In genomic region chr2:37569986-37570688, GRCh38 we compare ENCODE assay signal across 15 cellular contexts.
DNase-seq lines count a peak whose midpoint lies in the region; ATAC-seq and TF ChIP-seq lines count a peak whose summit lies in the region.
"Had no signal": no experiment of that assay in that cellular context is flagged by ENCODE, and none has a peak within 500 bp of the region (broad histone marks: within the 10 kb centered on the region; RNA-seq: fewer than 3 reads in every experiment).

No MANE protein-coding gene starts in this region.

- H3K36me3 ChIP-seq in ACC112 (ENCODE audit: insufficient read depth, low read length): no peaks in the 10 kb centered on the region
- no peaks in the 10 kb centered on the region for H3K36me3 ChIP-seq in muscle layer of colon (ENCODE audit: insufficient read depth, low read length)
- H3K36me3 ChIP-seq: neural progenitor cell had no signal

- H3K79me2 ChIP-seq in ACC112 (ENCODE audit: control insufficient read depth, insufficient read depth, low read length, unreplicated experiment): no peaks in the 10 kb centered on the region

- ATAC-seq in HG03135 (IDR thresholded peaks at IDR 0.05; ENCODE audit: unreplicated experiment): no peak
- no peak for ATAC-seq in HG03520 (IDR thresholded peaks at IDR 0.05; ENCODE audit: unreplicated experiment)
- no peak for ATAC-seq in HG03039 (IDR thresholded peaks at IDR 0.05; ENCODE audit: unreplicated experiment)
- ATAC-seq: left lobe of liver had no signal

- H3K9me3 ChIP-seq in muscle layer of colon (ENCODE audit: low read length): no peaks in the 10 kb centered on the region

- H3K4me1 ChIP-seq in ACC112 (ENCODE audit: control insufficient read depth, insufficient read depth, low read length, unreplicated experiment) (peaks cover 72% of the 10 kb centered on the region), muscle layer of colon (ENCODE audit: insufficient read depth, low read length) (peaks cover 40% of the 10 kb centered on the region)
- H3K4me1 ChIP-seq: neural progenitor cell had no signal

- DNase-seq in NCI-H226: peak; percentile 32
- DNase-seq in coronary artery (ENCODE audit: low spot score): no peak
- DNase-seq in retina: no peak
- DNase-seq: activated CD4-positive, alpha-beta T cell treated with anti-CD3 and anti-CD28 coated beads, Interleukin-2, amount 50 U/mL, for 1 hour; DMS53; NCI-H1436 treated with DMSO at 0.1 percent for 48 hours; NCI-H774; RPMI8226 had no signal

- H3K4me3 ChIP-seq in ACC112 (ENCODE audit: low read depth, low read length): peak overlapping the region; percentile 36; the same call in 1 of the 2 replicates
- no peak overlapping the region for H3K4me3 ChIP-seq in coronary artery
- H3K4me3 ChIP-seq in muscle layer of colon (ENCODE audit: low read depth in 1 of 2, low read length in 2 of 2): no peak overlapping the region
- H3K4me3 ChIP-seq: neural progenitor cell had no signal

- no peaks in the 10 kb centered on the region for H3K27me3 ChIP-seq in ACC112 (ENCODE audit: insufficient read depth, low read length)
- no peaks in the 10 kb centered on the region for H3K27me3 ChIP-seq in muscle layer of colon (ENCODE audit: control insufficient read depth in 1 of 2, insufficient read depth in 2 of 2, low read length in 2 of 2)
- H3K27me3 ChIP-seq: neural progenitor cell had no signal

- H3K27ac ChIP-seq in ACC112 (ENCODE audit: low read depth, low read length) (peak overlapping the region; percentile 93), coronary artery (peak overlapping the region; percentile 4 to 54), muscle layer of colon (ENCODE audit: low read depth, low read length) (peak overlapping the region; percentile 28)
- H3K27ac ChIP-seq: neural progenitor cell had no signal

- no peak for TF ChIP-seq CTCF in coronary artery (IDR thresholded peaks at IDR 0.05)

- H3K9ac ChIP-seq in muscle layer of colon (ENCODE audit: low read length): no peak overlapping the region
- H3K9ac ChIP-seq: neural progenitor cell had no signal

- peak overlapping the region; percentile 72 for H2AFZ ChIP-seq in ACC112 (ENCODE audit: low read length, unreplicated experiment)
- H2AFZ ChIP-seq: neural progenitor cell had no signal

Comparison
In these comparisons a context has a peak if more than half of its experiments do, and no peak if none do; other contexts are left out.
1. H3K27ac ChIP-seq: peak in every context shown above with its lines; median percentile 93 in ACC112; 29 in coronary artery; 28 in muscle layer of colon.